In the genomic region with DNA sequence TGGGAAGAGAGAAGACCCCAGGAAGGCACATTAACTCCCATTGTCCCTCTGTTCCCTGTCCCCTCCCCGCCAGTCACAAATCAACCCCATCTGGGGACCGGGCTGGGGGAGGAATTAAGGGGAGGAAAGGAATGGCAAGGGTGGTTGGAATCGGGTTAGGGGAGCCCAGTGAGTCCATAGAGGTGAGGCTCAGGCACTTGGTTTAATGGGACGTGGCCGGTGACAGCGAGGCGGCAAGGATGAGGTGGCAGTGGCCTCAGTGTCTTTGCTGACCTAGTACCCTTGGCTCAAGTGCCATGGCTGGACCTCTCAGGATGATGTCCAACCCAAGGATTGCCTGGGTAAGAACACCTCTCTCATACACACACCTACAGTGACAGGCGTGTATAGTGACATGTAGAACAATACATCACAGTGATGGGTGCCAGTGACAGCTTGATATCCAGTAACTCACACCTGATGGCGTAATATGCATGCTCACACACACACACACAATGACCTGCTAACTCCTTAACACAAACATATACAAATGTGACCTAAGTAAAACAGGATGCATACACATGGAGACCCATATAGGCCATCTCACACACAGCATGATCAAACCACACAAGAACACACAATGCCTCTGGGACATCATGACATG, we compare ENCODE assay signal across 8 cellular contexts. TPM values are rescaled to one million over a fixed set of nuclear protein-coding genes. Genes with fewer than 3 reads are reported as not detected.
DNase-seq lines count a peak whose midpoint lies in the region; ATAC-seq and TF ChIP-seq lines count a peak whose summit lies in the region.

No MANE protein-coding gene starts in this region.

- no peak overlapping the region for H3K14ac ChIP-seq in trophoblast cell (ENCODE audit: low read length)

- H3K79me2 ChIP-seq in trophoblast cell (ENCODE audit: control insufficient read depth, insufficient read depth, low read length, poor library complexity), result no peaks in the 10 kb centered on the region

- WGBS in trophoblast cell (ENCODE audit: extremely low coverage, insufficient coverage, insufficient read length), result no CpG with 5 or more reads among the region's 9 CpGs

- peak overlapping the region; percentile 8 for H4K8ac ChIP-seq in trophoblast cell (ENCODE audit: low read depth, low read length)

- H3K27me3 ChIP-seq in GM06990 (replicated peaks; ENCODE audit: control insufficient read depth, insufficient read depth, low read length) (no peaks in the 10 kb centered on the region), Panc1 (ENCODE audit: control insufficient read depth, insufficient read depth, low read length) (no peaks in the 10 kb centered on the region), trophoblast cell (ENCODE audit: insufficient read depth, low read length) (no peaks in the 10 kb centered on the region)

- peak overlapping the region; percentile 50 for H3K23ac ChIP-seq in trophoblast cell (ENCODE audit: low read length)

- H3K4me2 ChIP-seq in trophoblast cell (ENCODE audit: low read length), result peak overlapping the region; percentile 91

- POLR2A ChIA-PET in Panc1 (lab: Charles Lee), result interaction anchor here (0.6 kb wide), 2 partner anchors 13 to 142 kb away, joined by 3 to 7 read pairs; partner anchors contain the start of gene OGA

- H4K91ac ChIP-seq in trophoblast cell (ENCODE audit: low read depth, low read length), result no peak overlapping the region

- no TSS peak for BruUV-seq in Panc1 (replicated peaks; lab: Mats Ljungman, UMichigan)

- ATAC-seq in Panc1, result 0 out of 2 replicates have a peak, but pooled peaks have one; percentile 2
- ATAC-seq in HG03521 (IDR thresholded peaks at IDR 0.05; ENCODE audit: unreplicated experiment), result no peak

- no peak overlapping the region for H3K18ac ChIP-seq in trophoblast cell (ENCODE audit: low read length)

- in situ Hi-C loops in Panc1 (cut with HindIII; ENCODE audit: low pct_unique_long_range_greater_than_20kb, low sequenced_read_pairs), result no loop called here

- H3K4me3 ChIP-seq in GM06990 (replicated peaks; ENCODE audit: low read depth, low read length) (peak overlapping the region; percentile 65), Panc1 (ENCODE audit: low read depth in 2 of 2, low read length in 2 of 2) (peak overlapping the region; percentile 48 to 60), trophoblast cell (ENCODE audit: low read depth, low read length) (peak overlapping the region; percentile 82)

- no peak overlapping the region for H3K4ac ChIP-seq in trophoblast cell (ENCODE audit: low read depth, low read length)

- no peak overlapping the region for H2BK5ac ChIP-seq in trophoblast cell (ENCODE audit: low read depth, low read length, poor library complexity)

- CTCF ChIA-PET in Panc1 (lab: Charles Lee), result no interaction called here

- H3K36me3 ChIP-seq in GM06990 (ENCODE audit: control insufficient read depth, insufficient read depth, low read length), result no peaks in the 10 kb centered on the region; the same call in 1 of the 2 replicates
- no peaks in the 10 kb centered on the region for H3K36me3 ChIP-seq in Panc1 (ENCODE audit: control insufficient read depth, insufficient read depth, low read length)
- H3K36me3 ChIP-seq in trophoblast cell (ENCODE audit: control insufficient read depth in 1 of 2, insufficient read depth in 2 of 2, low read length in 2 of 2), result peaks cover 0 to 8% of the 10 kb centered on the region in 2 experiments

- no peak overlapping the region for H4K12ac ChIP-seq in trophoblast cell (ENCODE audit: low read depth, low read length)

- no peak overlapping the region for H2BK120ac ChIP-seq in trophoblast cell (ENCODE audit: insufficient read depth, low read length, poor library complexity)

- DNase-seq in GM06990 (ENCODE audit: extremely low read depth, insufficient read length) (no peak), Panc1 (ENCODE audit: low read depth, low spot score) (no peak), epithelial cell of prostate (ENCODE audit: low read depth, low spot score) (no peak), trophoblast cell (no peak), NCI-H1694 (lab: John Stamatoyannopoulos, UW) (no peak), NCI-H2081 (lab: John Stamatoyannopoulos, UW) (no peak), NCI-H2029 (lab: John Stamatoyannopoulos, UW) (no peak)

- H3K27ac ChIP-seq in Panc1 (ENCODE audit: low read length) (peak overlapping the region; percentile 86), epithelial cell of prostate (peak overlapping the region; percentile 24), trophoblast cell (ENCODE audit: low read depth, low read length) (no peak overlapping the region)

- H3K9me3 ChIP-seq in Panc1 (ENCODE audit: control insufficient read depth, insufficient read depth, low read depth, low read length) (no peaks in the 10 kb centered on the region), trophoblast cell (ENCODE audit: insufficient read depth, low read depth, low read length) (peaks cover 7% of the 10 kb centered on the region)

- TF ChIP-seq CTCF in GM06990 (IDR thresholded peaks at IDR 0.05; ENCODE audit: insufficient read depth, low read length, poor library complexity, severe bottlenecking), result no peak
- TF ChIP-seq CTCF in Panc1 (IDR thresholded peaks at IDR 0.05), result no peak

- H3K9ac ChIP-seq in trophoblast cell (ENCODE audit: low read length), result peak overlapping the region; percentile 66

- no peak overlapping the region for H2BK12ac ChIP-seq in trophoblast cell (ENCODE audit: low read length)

- H2AFZ ChIP-seq in trophoblast cell (ENCODE audit: insufficient read depth, low read length, poor library complexity), result peak overlapping the region; percentile 69

- intact Hi-C loops in Panc1 (cut with micrococcal nuclease; ENCODE audit: unreplicated experiment), result no loop called here

- H2AK5ac ChIP-seq in trophoblast cell (ENCODE audit: low read length), result no peak overlapping the region

- H3K79me1 ChIP-seq in trophoblast cell (ENCODE audit: low read length), result peaks cover 2% of the 10 kb centered on the region

- H3K4me1 ChIP-seq in Panc1 (ENCODE audit: control insufficient read depth, insufficient read depth, low read length) (peaks cover 12% of the 10 kb centered on the region), trophoblast cell (ENCODE audit: control insufficient read depth in 1 of 2, insufficient read depth in 2 of 2, low read length in 2 of 2) (peaks cover 14% of the 10 kb centered on the region in 2 experiments)

RNA-seq across cellular contexts. Expression of gene KCNIP2, which starts 12.3 kb away (rescaled TPM):
- total RNA-seq in Panc1 (2021; ENCODE audit: unreplicated experiment), result 4.3 TPM
- 2.7 TPM for polyA plus RNA-seq in Panc1 (2012; ENCODE audit: insufficient read length)
- polyA plus RNA-seq in trophoblast cell (2013), result 5.0 and 5.5 TPM in 2 replicates

RNA-seq across cellular contexts. Expression of gene OGA, which starts 13.0 kb away (rescaled TPM):
- total RNA-seq in Panc1 (2021; ENCODE audit: unreplicated experiment), result 117 TPM
- 49.3 TPM for polyA plus RNA-seq in Panc1 (2012; ENCODE audit: insufficient read length)
- 46.3 and 48.3 TPM in 2 replicates for polyA plus RNA-seq in trophoblast cell (2013)

RNA-seq across cellular contexts. Expression of gene NPM3, which starts 48.0 kb away (rescaled TPM):
- 109 TPM for total RNA-seq in Panc1 (2021; ENCODE audit: unreplicated experiment)
- polyA plus RNA-seq in Panc1 (2012; ENCODE audit: insufficient read length), result 178 TPM
- polyA plus RNA-seq in trophoblast cell (2013), result 29.9 and 33.3 TPM in 2 replicates

RNA-seq across cellular contexts. Expression of gene FGF8, which starts 55.4 kb away (rescaled TPM):
- 0.39 TPM for total RNA-seq in Panc1 (2021; ENCODE audit: unreplicated experiment)
- polyA plus RNA-seq in Panc1 (2012; ENCODE audit: insufficient read length), result 0.48 TPM
- 0.07 TPM in 1 of 2 replicates, not detected in the other for polyA plus RNA-seq in trophoblast cell (2013)
